ENCODE assay signal across 1 cellular context in the genomic region with DNA sequence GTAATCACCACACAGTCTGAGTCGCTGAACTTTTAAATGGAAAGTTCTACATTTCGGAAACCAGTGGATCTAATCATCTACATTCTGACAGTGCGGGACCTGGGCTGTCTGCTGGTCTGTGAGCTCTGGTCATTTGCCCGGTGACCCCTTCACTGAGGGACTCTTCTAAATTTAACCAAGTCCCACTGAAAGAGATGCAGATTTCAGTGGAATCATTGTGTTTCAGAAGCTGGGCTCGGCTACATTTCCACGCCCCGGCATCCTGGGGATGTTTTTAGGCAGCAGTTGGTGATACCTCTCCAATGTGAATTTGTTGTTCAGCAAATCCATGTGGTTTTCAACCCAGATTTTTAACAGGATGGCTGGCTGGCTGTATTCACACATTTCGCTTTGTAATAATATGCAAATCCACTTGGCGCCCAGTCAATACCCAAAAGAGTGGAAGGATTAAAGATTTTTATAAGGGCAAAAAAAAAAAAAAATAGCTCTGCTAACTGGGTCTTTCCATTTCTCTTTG.
TF ChIP-seq lines count a peak whose summit lies in the region.

No MANE protein-coding gene starts in this region.

TF ChIP-seq in GM23338, 12 proteins besides CTCF, POLR2A, EP300 and RAD21 (continued from another document):
- TF ChIP-seq ZNF462 (CRISPR knock-in tag; IDR thresholded peaks at IDR 0.05): no peak
- TF ChIP-seq ZNF331 (CRISPR knock-in tag; IDR thresholded peaks at IDR 0.05; ENCODE audit: low read depth): no peak
- no peak for TF ChIP-seq EZH2 (IDR thresholded peaks at IDR 0.05; ENCODE audit: low read depth, unreplicated experiment)
- TF ChIP-seq, protein P1, sequence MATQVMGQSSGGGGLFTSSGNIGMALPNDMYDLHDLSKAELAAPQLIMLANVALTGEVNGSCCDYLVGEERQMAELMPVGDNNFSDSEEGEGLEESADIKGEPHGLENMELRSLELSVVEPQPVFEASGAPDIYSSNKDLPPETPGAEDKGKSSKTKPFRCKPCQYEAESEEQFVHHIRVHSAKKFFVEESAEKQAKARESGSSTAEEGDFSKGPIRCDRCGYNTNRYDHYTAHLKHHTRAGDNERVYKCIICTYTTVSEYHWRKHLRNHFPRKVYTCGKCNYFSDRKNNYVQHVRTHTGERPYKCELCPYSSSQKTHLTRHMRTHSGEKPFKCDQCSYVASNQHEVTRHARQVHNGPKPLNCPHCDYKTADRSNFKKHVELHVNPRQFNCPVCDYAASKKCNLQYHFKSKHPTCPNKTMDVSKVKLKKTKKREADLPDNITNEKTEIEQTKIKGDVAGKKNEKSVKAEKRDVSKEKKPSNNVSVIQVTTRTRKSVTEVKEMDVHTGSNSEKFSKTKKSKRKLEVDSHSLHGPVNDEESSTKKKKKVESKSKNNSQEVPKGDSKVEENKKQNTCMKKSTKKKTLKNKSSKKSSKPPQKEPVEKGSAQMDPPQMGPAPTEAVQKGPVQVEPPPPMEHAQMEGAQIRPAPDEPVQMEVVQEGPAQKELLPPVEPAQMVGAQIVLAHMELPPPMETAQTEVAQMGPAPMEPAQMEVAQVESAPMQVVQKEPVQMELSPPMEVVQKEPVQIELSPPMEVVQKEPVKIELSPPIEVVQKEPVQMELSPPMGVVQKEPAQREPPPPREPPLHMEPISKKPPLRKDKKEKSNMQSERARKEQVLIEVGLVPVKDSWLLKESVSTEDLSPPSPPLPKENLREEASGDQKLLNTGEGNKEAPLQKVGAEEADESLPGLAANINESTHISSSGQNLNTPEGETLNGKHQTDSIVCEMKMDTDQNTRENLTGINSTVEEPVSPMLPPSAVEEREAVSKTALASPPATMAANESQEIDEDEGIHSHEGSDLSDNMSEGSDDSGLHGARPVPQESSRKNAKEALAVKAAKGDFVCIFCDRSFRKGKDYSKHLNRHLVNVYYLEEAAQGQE (IDR thresholded peaks at IDR 0.05; ENCODE audit: unreplicated experiment): no peak
- TF ChIP-seq NANOG (IDR thresholded peaks at IDR 0.05; ENCODE audit: borderline replicate concordance): no peak
- no peak for TF ChIP-seq POLR2AphosphoS5 (IDR thresholded peaks at IDR 0.05; ENCODE audit: low read depth)
- TF ChIP-seq JUNB (IDR thresholded peaks at IDR 0.05; ENCODE audit: unreplicated experiment): no peak
- no peak for TF ChIP-seq STAT1 (IDR thresholded peaks at IDR 0.05; ENCODE audit: unreplicated experiment)
- no peak for TF ChIP-seq ZNF114 (CRISPR knock-in tag; IDR thresholded peaks at IDR 0.05)
- no peak for TF ChIP-seq EZH2phosphoT487 (IDR thresholded peaks at IDR 0.05; ENCODE audit: unreplicated experiment)
TF ChIP-seq in GM23338: peak in this region for 0.
